In the genomic region with DNA sequence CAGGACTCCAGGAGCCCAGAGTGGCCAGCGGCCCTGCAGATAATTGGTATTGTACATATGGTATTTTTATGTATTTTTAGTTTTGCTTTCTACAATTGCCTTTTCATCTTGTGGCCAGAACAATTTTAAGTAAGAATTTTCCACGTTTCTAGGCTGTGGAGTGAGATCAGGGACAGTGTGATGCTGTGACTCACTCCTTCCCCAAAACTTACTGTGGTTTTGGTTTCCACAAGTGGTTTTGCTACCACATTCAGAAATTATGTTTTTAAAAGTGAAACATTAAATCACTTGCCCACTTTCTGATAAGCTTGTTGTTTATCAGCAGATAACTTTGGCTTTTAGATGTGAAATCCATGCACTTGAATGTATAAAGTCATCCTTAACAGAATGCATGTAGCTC, we compare ENCODE assay signal across 11 cellular contexts.
DNase-seq lines count a peak whose midpoint lies in the region; ATAC-seq and TF ChIP-seq lines count a peak whose summit lies in the region.
"Had no signal": no experiment of that assay in that cellular context is flagged by ENCODE, and none has a peak within 500 bp of the region (broad histone marks: within the 10 kb centered on the region; RNA-seq: fewer than 3 reads in every experiment).

No MANE protein-coding gene starts in this region.

- TF ChIP-seq POLR2A in breast epithelium (IDR thresholded peaks at IDR 0.05) (no peak), NB4 (IDR thresholded peaks at IDR 0.05; ENCODE audit: extremely low read depth, insufficient read length) (no peak), body of pancreas (IDR thresholded peaks at IDR 0.05) (no peak)

- in situ Hi-C loops in mammary epithelial cell (cut with MboI; ENCODE audit: low sequenced_read_pairs in 2 of 2): loop anchor here (25.0 kb wide), 3 partner anchors 424 to 699 kb away; no protein-coding TSS in a partner anchor

- CTCF ChIA-PET in mammary epithelial cell (lab: Charles Lee; ENCODE audit: low non-redundant PET): no interaction called here

- H3K27me3 ChIP-seq in mammary epithelial cell (ENCODE audit: insufficient read depth, low read length): peaks cover 13% of the 10 kb centered on the region
- no peaks in the 10 kb centered on the region for H3K27me3 ChIP-seq in breast epithelium
- H3K27me3 ChIP-seq in thoracic aorta (replicated peaks; ENCODE audit: insufficient read depth): no peaks in the 10 kb centered on the region
- no peaks in the 10 kb centered on the region for H3K27me3 ChIP-seq in body of pancreas
- H3K27me3 ChIP-seq: spleen had no signal

- intact Hi-C loops in mammary epithelial cell (cut with micrococcal nuclease) (loop anchor here (10.0 kb wide), 1 partner anchor 622 kb away; no protein-coding TSS in a partner anchor), breast epithelium (cut with DNase I; ENCODE audit: low total_unique reads) (no loop called here), body of pancreas (cut with DNase I) (no loop called here)

- TF ChIP-seq CTCF in mammary epithelial cell (conservative IDR thresholded peaks at IDR 0.05 in 1 of 2, IDR thresholded peaks at IDR 0.05 in 1 of 2; ENCODE audit: extremely low read depth in 1 of 2, insufficient read depth in 1 of 2, low read depth in 1 of 2, low read length in 2 of 2) (no peak), breast epithelium (IDR thresholded peaks at IDR 0.05) (no peak), NB4 (IDR thresholded peaks at IDR 0.05; ENCODE audit: low read depth, low read length) (no peak), fibroblast of pulmonary artery (IDR thresholded peaks at IDR 0.05; ENCODE audit: low read length, missing control alignments) (no peak), thoracic aorta (IDR thresholded peaks at IDR 0.05) (no peak), body of pancreas (IDR thresholded peaks at IDR 0.05) (no peak)

- H3K4me2 ChIP-seq in mammary epithelial cell (ENCODE audit: insufficient read depth, low read depth, low read length): no peak overlapping the region

- dilution Hi-C loops in mammary epithelial cell (cut with HindIII; ENCODE audit: low sequenced_read_pairs): loop anchor here (25.0 kb wide), 1 partner anchor 424 kb away; no protein-coding TSS in a partner anchor

- 50% methylated on average over 2 of the region's 2 CpGs for WGBS in mammary epithelial cell (ENCODE audit: low coverage, missing lambda C conversion rate)
- 65 to 69% methylated on average over 2 of the region's 2 CpGs for WGBS in body of pancreas, 2 donors

- no peak overlapping the region for H2AFZ ChIP-seq in mammary epithelial cell (ENCODE audit: low read depth, low read length)

- peak; percentile 64 for DNase-seq in mammary epithelial cell
- DNase-seq in breast epithelium (ENCODE audit: low spot score in 2 of 2): no peak
- peak; percentile 23 for DNase-seq in NB4 (ENCODE audit: low read depth)
- DNase-seq in fibroblast of pulmonary artery (ENCODE audit: low read depth): peak; percentile 37
- DNase-seq in thoracic aorta (ENCODE audit: low spot score): no peak
- DNase-seq in stimulated activated CD4-positive, alpha-beta T cell treated with anti-CD3 and anti-CD28 coated beads, Interleukin-4, amount 100 ng/mL, for 4 hours: no peak
- DNase-seq in pons (ENCODE audit: low spot score): no peak
- DNase-seq in body of pancreas: no peak
- DNase-seq: NCI-H446 treated with DMSO at 0.1 percent for 48 hours, spleen, T-cell had no signal

- no peak for ATAC-seq in thoracic aorta (ENCODE audit: insufficient number of reproducible peaks, low FRiP score, low read depth)
- no peak for ATAC-seq in body of pancreas
- ATAC-seq: T-cell had no signal

- no peak overlapping the region for H3K27ac ChIP-seq in mammary epithelial cell (ENCODE audit: insufficient read depth, low read depth, low read length)
- no peak overlapping the region for H3K27ac ChIP-seq in breast epithelium
- H3K27ac ChIP-seq in thoracic aorta: peak overlapping the region; percentile 53 to 59
- H3K27ac ChIP-seq in body of pancreas: no peak overlapping the region
- H3K27ac ChIP-seq: spleen had no signal

- no peaks in the 10 kb centered on the region for H3K79me2 ChIP-seq in mammary epithelial cell (ENCODE audit: insufficient read depth, low read length)

- H3K9me3 ChIP-seq in mammary epithelial cell (replicated peaks; ENCODE audit: insufficient read depth, low read length): no peaks in the 10 kb centered on the region
- H3K9me3 ChIP-seq in breast epithelium: no peaks in the 10 kb centered on the region
- H3K9me3 ChIP-seq in thoracic aorta: no peaks in the 10 kb centered on the region
- H3K9me3 ChIP-seq in body of pancreas: no peaks in the 10 kb centered on the region
- H3K9me3 ChIP-seq: spleen had no signal

- H3K36me3 ChIP-seq in mammary epithelial cell (ENCODE audit: insufficient read depth, low read length) (no peaks in the 10 kb centered on the region), breast epithelium (no peaks in the 10 kb centered on the region), thoracic aorta (no peaks in the 10 kb centered on the region), body of pancreas (replicated peaks in 1 of 2; ENCODE audit: insufficient read depth in 1 of 2, low read depth in 2 of 2) (no peaks in the 10 kb centered on the region)
- H3K36me3 ChIP-seq: spleen had no signal

- H3K4me3 ChIP-seq in mammary epithelial cell (replicated peaks in 1 of 3; ENCODE audit: insufficient read depth in 1 of 3, low read depth in 2 of 3, low read length in 3 of 3): no peak overlapping the region
- H3K4me3 ChIP-seq in breast epithelium: no peak overlapping the region
- no peak overlapping the region for H3K4me3 ChIP-seq in NB4 (ENCODE audit: low read depth, low read length)
- no peak overlapping the region for H3K4me3 ChIP-seq in fibroblast of pulmonary artery (replicated peaks; ENCODE audit: low read depth, low read length)
- no peak overlapping the region for H3K4me3 ChIP-seq in thoracic aorta
- H3K4me3 ChIP-seq in body of pancreas: no peak overlapping the region
- H3K4me3 ChIP-seq: spleen had no signal

- peaks cover 19% of the 10 kb centered on the region for H3K4me1 ChIP-seq in mammary epithelial cell (ENCODE audit: insufficient read depth, low read length)
- no peaks in the 10 kb centered on the region for H3K4me1 ChIP-seq in breast epithelium
- peaks cover 4 to 28% of the 10 kb centered on the region in 2 donors for H3K4me1 ChIP-seq in thoracic aorta (ENCODE audit: control insufficient read depth in 1 of 2, low read depth in 2 of 2)
- peaks cover 12% of the 10 kb centered on the region for H3K4me1 ChIP-seq in body of pancreas

- no peaks in the 10 kb centered on the region for H4K20me1 ChIP-seq in mammary epithelial cell (ENCODE audit: insufficient read depth, low read length)

- BruUV-seq in mammary epithelial cell (replicated peaks; lab: Mats Ljungman, UMichigan): no TSS peak

- H3K9ac ChIP-seq in mammary epithelial cell (ENCODE audit: insufficient read depth, low read length): no peak overlapping the region

Comparison
In these comparisons a context has a peak if more than half of its experiments do, and no peak if none do; other contexts are left out.
1. DNase-seq: peak in mammary epithelial cell (single experiment), NB4 (single experiment) and fibroblast of pulmonary artery (single experiment); none in breast epithelium (0 of 2), thoracic aorta (single experiment), stimulated activated CD4-positive, alpha-beta T cell treated with anti-CD3 and anti-CD28 coated beads, Interleukin-4, amount 100 ng/mL, for 4 hours (0 of 2), pons (single experiment) and body of pancreas (0 of 4).
2. H3K27ac ChIP-seq: peak in thoracic aorta (2 of 2); none in mammary epithelial cell (single experiment), breast epithelium (0 of 2) and body of pancreas (0 of 4).